Comparison of ENCODE assay signal across 8 cellular contexts in the genomic region with DNA sequence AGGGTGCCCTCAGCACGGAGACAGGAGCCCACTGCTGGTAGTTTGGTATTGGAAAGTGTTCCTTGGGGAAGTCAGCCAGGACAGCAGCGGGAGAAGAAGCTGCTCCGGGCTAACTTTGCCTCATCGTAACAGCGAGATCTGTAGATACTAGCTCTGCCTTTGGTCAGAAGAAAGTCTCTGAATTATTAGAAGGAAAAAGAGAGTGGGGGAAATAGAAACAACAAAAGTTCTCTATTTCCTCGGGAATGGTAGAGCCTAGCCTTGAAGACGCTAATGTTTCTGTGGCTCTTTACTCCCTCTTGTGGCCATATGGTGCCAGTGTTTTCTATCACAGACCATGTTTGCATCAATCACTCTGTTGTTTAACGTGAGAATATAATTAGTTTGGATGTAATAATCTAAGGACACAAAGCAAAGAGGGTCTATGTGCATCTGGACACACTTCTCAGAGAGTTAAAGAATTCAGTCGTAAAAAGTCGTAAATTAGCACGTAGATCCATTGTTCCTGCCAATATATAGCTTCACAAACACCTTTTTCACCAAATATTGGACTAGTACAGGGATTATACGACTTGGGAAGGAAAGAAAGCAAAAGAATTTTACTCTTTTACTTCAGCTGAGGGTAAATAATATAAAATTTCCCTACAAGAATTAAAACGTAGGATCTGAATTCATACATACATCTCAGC. TPM values are rescaled to one million over a fixed set of nuclear protein-coding genes. Genes with fewer than 3 reads are reported as not detected.
DNase-seq lines count a peak whose midpoint lies in the region; ATAC-seq, FAIRE-seq and TF ChIP-seq lines count a peak whose summit lies in the region.

No MANE protein-coding gene starts in this region.

- FAIRE-seq in A204.1 (lab: Jason Lieb, UNC) (peak; percentile 97), GM12891 (lab: Jason Lieb, UNC) (peak; percentile 94)

- peak overlapping the region; percentile 70 to 79 for H3K27ac ChIP-seq in breast epithelium
- no peak overlapping the region for H3K27ac ChIP-seq in iPS-18a (ENCODE audit: low read length)

- no peaks in the 10 kb centered on the region for H3K9me3 ChIP-seq in breast epithelium
- H3K9me3 ChIP-seq in iPS-18a (ENCODE audit: control insufficient read depth, low read depth, low read length): no peaks in the 10 kb centered on the region

- no peak for TF ChIP-seq POLR2A in GM12891 (IDR thresholded peaks at IDR 0.05; ENCODE audit: low read depth, low read length)
- no peak for TF ChIP-seq POLR2A in breast epithelium (IDR thresholded peaks at IDR 0.05)

- H3K4me1 ChIP-seq in breast epithelium (peaks cover 0 to 4% of the 10 kb centered on the region in 2 donors), iPS-18a (ENCODE audit: control insufficient read depth, low read depth, low read length) (peaks cover 7% of the 10 kb centered on the region)

- DNase-seq in GM12891 (ENCODE audit: insufficient read length, low spot score) (no peak), NCI-H146 treated with DMSO at 0.1 percent for 48 hours (lab: John Stamatoyannopoulos, UW; ENCODE audit: unreplicated experiment) (peak; percentile 63), T-helper 22 cell (ENCODE audit: low read depth) (peak; percentile 12), breast epithelium (ENCODE audit: low spot score in 2 of 2) (peak in 1 of 2 donors; percentile 45), sciatic nerve (ENCODE audit: low spot score) (peak; percentile 64)

- H3K36me3 ChIP-seq in breast epithelium: no peaks in the 10 kb centered on the region
- H3K36me3 ChIP-seq in iPS-18a (ENCODE audit: control insufficient read depth, low read depth, low read length): no peaks in the 10 kb centered on the region

- ATAC-seq in HG02884 (IDR thresholded peaks at IDR 0.05; ENCODE audit: unreplicated experiment) (peak; percentile 56), sciatic nerve (peak; percentile 95)

- H3K27me3 ChIP-seq in breast epithelium: no peaks in the 10 kb centered on the region
- H3K27me3 ChIP-seq in iPS-18a (ENCODE audit: control insufficient read depth, insufficient read depth, low read length): no peaks in the 10 kb centered on the region

- intact Hi-C loops in breast epithelium (cut with DNase I; ENCODE audit: low total_unique reads) (loop anchor here (2.0 to 10.0 kb wide), 3 partner anchors 137 to 427 kb away; partner anchors contain the start of gene DTWD2), sciatic nerve (cut with DNase I) (loop anchor here (5.0 kb wide), 1 partner anchor 390 kb away; no protein-coding TSS in a partner anchor)

- H3K9ac ChIP-seq in iPS-18a (ENCODE audit: low read length): peak overlapping the region; percentile 51

- H3K4me3 ChIP-seq in breast epithelium: peak overlapping the region; percentile 40 to 64 (median 46)
- peak overlapping the region; percentile 83 for H3K4me3 ChIP-seq in iPS-18a (ENCODE audit: low read length)

- TF ChIP-seq CTCF in breast epithelium (IDR thresholded peaks at IDR 0.05): peak; percentile 93 to 96 (median 93)

TF ChIP-seq in GM12891, 5 proteins besides CTCF, POLR2A, EP300 and RAD21:
- TF ChIP-seq POLR2AphosphoS5 (IDR thresholded peaks at IDR 0.05; ENCODE audit: low read depth, low read length) (no peak), SPI1 (IDR thresholded peaks at IDR 0.05; ENCODE audit: low read depth, low read length) (no peak), PAX5 (IDR thresholded peaks at IDR 0.05; ENCODE audit: insufficient read depth, low read length, severe bottlenecking) (no peak), POU2F2 (IDR thresholded peaks at IDR 0.05; ENCODE audit: low read depth, low read length) (no peak), TAF1 (IDR thresholded peaks at IDR 0.05; ENCODE audit: low read depth, low read length) (no peak)

RNA-seq across cellular contexts. Expression of gene HSD17B4, which starts 40.2 kb away (rescaled TPM):
- 51.6 TPM for polyA plus RNA-seq in GM12891 (2012; ENCODE audit: low read depth, missing spikeins)
- total RNA-seq in breast epithelium: 100 to 1,000 TPM; 173 to 360 (median 265) TPM
- 182 TPM for total RNA-seq in sciatic nerve

RNA-seq across cellular contexts. Expression of gene TNFAIP8, which starts 56.3 kb away (rescaled TPM):
- polyA plus RNA-seq in GM12891 (2012; ENCODE audit: low read depth, missing spikeins): 82.8 TPM
- 100 to 1,000 TPM in 1 of 3 donors, 10 to 100 TPM in 2; 35.4 to 167 (median 37.3) TPM for total RNA-seq in breast epithelium
- 14.6 TPM for total RNA-seq in sciatic nerve
